In the genomic region with DNA sequence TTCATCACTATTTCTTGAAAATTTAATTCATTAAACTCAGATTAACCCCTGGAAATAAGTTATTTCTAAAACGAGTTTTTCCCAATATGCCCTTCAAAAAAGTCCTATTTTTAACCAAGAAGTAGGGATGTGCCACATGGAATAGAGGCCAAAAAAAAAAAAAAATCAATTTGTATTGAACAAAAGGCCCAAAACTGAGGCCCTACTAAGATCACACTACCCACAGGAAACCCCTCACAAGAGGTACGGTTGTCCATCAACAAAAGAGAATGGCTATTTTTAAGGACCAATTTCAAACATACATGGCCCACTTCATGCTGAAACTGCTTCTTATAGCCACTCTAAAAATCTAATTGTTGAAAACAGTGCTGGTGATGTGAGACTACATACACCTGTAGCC, we compare ENCODE assay signal across 8 cellular contexts. TPM values are rescaled to one million over a fixed set of nuclear protein-coding genes. Genes with fewer than 3 reads are reported as not detected.
DNase-seq lines count a peak whose midpoint lies in the region; ATAC-seq and TF ChIP-seq lines count a peak whose summit lies in the region.

No MANE protein-coding gene starts in this region.

- H3K4me1 Mint-ChIP-seq in CD4-positive, alpha-beta memory T cell: peaks cover 28 to 58% (median 45%) of the 10 kb centered on the region in 4 donors
- peaks cover 40 to 41% of the 10 kb centered on the region in 2 donors for H3K4me1 Mint-ChIP-seq in effector memory CD8-positive, alpha-beta T cell (ENCODE audit: low read depth in 2 of 2)

- H3K27ac ChIP-seq in CD4-positive, alpha-beta memory T cell (ENCODE audit: low read depth, low read length): peak overlapping the region; percentile 81
- H3K27ac ChIP-seq in Panc1 (ENCODE audit: low read length) (peak overlapping the region; percentile 96), prostate gland (peak overlapping the region; percentile 98)

- TF ChIP-seq CTCF in Panc1 (IDR thresholded peaks at IDR 0.05) (no peak), prostate gland (IDR thresholded peaks at IDR 0.05) (no peak), mucosa of descending colon (IDR thresholded peaks at IDR 0.05) (no peak)

- in situ Hi-C loops in Panc1 (cut with HindIII; ENCODE audit: low pct_unique_long_range_greater_than_20kb, low sequenced_read_pairs): no loop called here

- no peak overlapping the region for H3K4me3 ChIP-seq in CD4-positive, alpha-beta memory T cell (ENCODE audit: low read length in 2 of 2)
- H3K4me3 ChIP-seq in Panc1 (ENCODE audit: low read depth in 2 of 2, low read length in 2 of 2) (no peak overlapping the region), prostate gland (no peak overlapping the region), mucosa of descending colon (no peak overlapping the region)

- peaks cover 33 to 53% of the 10 kb centered on the region in 2 donors for H3K36me3 Mint-ChIP-seq in CD4-positive, alpha-beta memory T cell
- H3K36me3 Mint-ChIP-seq in effector memory CD8-positive, alpha-beta T cell (ENCODE audit: insufficient read depth): peaks cover 72% of the 10 kb centered on the region

- POLR2A ChIA-PET in CD4-positive, alpha-beta memory T cell (lab: Charles Lee; ENCODE audit: partially characterized antibody): interaction anchor here (1.4 to 6.2 kb wide), 3 partner anchors 8 to 88 kb away, joined by 4 to 117 read pairs (median 19); partner anchors contain the start of genes ATP5F1B, BAZ2A and NACA
- POLR2A ChIA-PET in Panc1 (lab: Charles Lee): interaction anchor here (0.7 kb wide), 1 partner anchor 168 kb away, joined by 4 read pairs; no protein-coding TSS in a partner anchor

- peak overlapping the region; percentile 52 to 99 (median 94) for H3K27ac Mint-ChIP-seq in CD4-positive, alpha-beta memory T cell
- peak overlapping the region; percentile 92 to 98 for H3K27ac Mint-ChIP-seq in effector memory CD8-positive, alpha-beta T cell

- H3K27me3 Mint-ChIP-seq in CD4-positive, alpha-beta memory T cell: no peaks in the 10 kb centered on the region
- H3K27me3 Mint-ChIP-seq in effector memory CD8-positive, alpha-beta T cell: no peaks in the 10 kb centered on the region

- BruUV-seq in Panc1 (replicated peaks; lab: Mats Ljungman, UMichigan): no TSS peak

- DNase-seq in CD4-positive, alpha-beta memory T cell: no peak
- DNase-seq in Panc1 (ENCODE audit: low read depth, low spot score): no peak
- no peak for DNase-seq in effector memory CD8-positive, alpha-beta T cell
- no peak for DNase-seq in prostate gland (ENCODE audit: low spot score)
- no peak for DNase-seq in 8988T
- no peak for DNase-seq in stimulated activated CD4-positive, alpha-beta T cell treated with anti-CD3 and anti-CD28 coated beads, Interleukin-2, amount 100 ng/mL, for 24 hours
- no peak for DNase-seq in mucosa of descending colon
- DNase-seq in NOMO-1 (lab: John Stamatoyannopoulos, UW; ENCODE audit: unreplicated experiment in 2 of 2): no peak

- no peaks in the 10 kb centered on the region for H3K9me3 Mint-ChIP-seq in CD4-positive, alpha-beta memory T cell
- no peaks in the 10 kb centered on the region for H3K9me3 Mint-ChIP-seq in effector memory CD8-positive, alpha-beta T cell

- WGBS in prostate gland: 67% methylated on average over 2 of the region's 2 CpGs

- H3K27me3 ChIP-seq in CD4-positive, alpha-beta memory T cell (ENCODE audit: insufficient read depth, low read length): no peaks in the 10 kb centered on the region
- H3K27me3 ChIP-seq in Panc1 (ENCODE audit: control insufficient read depth, insufficient read depth, low read length) (no peaks in the 10 kb centered on the region), prostate gland (replicated peaks; ENCODE audit: insufficient read depth) (no peaks in the 10 kb centered on the region)

- TF ChIP-seq POLR2A in prostate gland (IDR thresholded peaks at IDR 0.05): no peak

- H3K4me3 Mint-ChIP-seq in CD4-positive, alpha-beta memory T cell: peak overlapping the region in 1 of 8 donors; percentile 16
- no peak overlapping the region for H3K4me3 Mint-ChIP-seq in effector memory CD8-positive, alpha-beta T cell

- H3K4me1 ChIP-seq in CD4-positive, alpha-beta memory T cell (ENCODE audit: insufficient read depth, low read length): peaks cover 41% of the 10 kb centered on the region
- H3K4me1 ChIP-seq in Panc1 (ENCODE audit: control insufficient read depth, insufficient read depth, low read length) (peaks cover 26% of the 10 kb centered on the region), prostate gland (replicated peaks) (peaks cover 10% of the 10 kb centered on the region), mucosa of descending colon (ENCODE audit: low read depth) (peaks cover 45% of the 10 kb centered on the region)

- intact Hi-C loops in CD4-positive, alpha-beta memory T cell (cut with micrococcal nuclease): loop anchor here (2.0 to 10.0 kb wide), 7 partner anchors 47 to 813 kb away; partner anchors contain the start of genes DNAJC14, NAB2, NACA and PRIM1
- intact Hi-C loops in Panc1 (cut with micrococcal nuclease; ENCODE audit: unreplicated experiment) (no loop called here), prostate gland (cut with DNase I) (loop anchor here (5.0 to 10.0 kb wide), 4 partner anchors 65 to 447 kb away; partner anchors contain the start of genes NAB2, NACA and RBMS2), mucosa of descending colon (cut with DNase I, micrococcal nuclease) (loop anchor here in 1 of 2 donors (10.0 kb wide), 1 partner anchor 113 kb away; the partner anchor contains the start of gene RBMS2)

- no peaks in the 10 kb centered on the region for H3K9me3 ChIP-seq in CD4-positive, alpha-beta memory T cell (ENCODE audit: control insufficient read depth in 1 of 2, low read length in 2 of 2)
- no peaks in the 10 kb centered on the region for H3K9me3 ChIP-seq in Panc1 (ENCODE audit: control insufficient read depth, insufficient read depth, low read depth, low read length)
- H3K9me3 ChIP-seq in prostate gland: no peaks in the 10 kb centered on the region
- H3K9me3 ChIP-seq in mucosa of descending colon: no peaks in the 10 kb centered on the region

- CTCF ChIA-PET in CD4-positive, alpha-beta memory T cell (lab: Charles Lee; ENCODE audit: partially characterized antibody): interaction anchor here (1.6 to 1.9 kb wide), 2 partner anchors 10 to 124 kb away, joined by 4 to 8 read pairs; no protein-coding TSS in a partner anchor
- CTCF ChIA-PET in Panc1 (lab: Charles Lee): interaction anchor here (0.5 kb wide), 1 partner anchor 1344 kb away, joined by 5 read pairs; no protein-coding TSS in a partner anchor

- peaks cover 42% of the 10 kb centered on the region for H3K36me3 ChIP-seq in CD4-positive, alpha-beta memory T cell (ENCODE audit: insufficient read depth, low read length)
- H3K36me3 ChIP-seq in Panc1 (ENCODE audit: control insufficient read depth, insufficient read depth, low read length) (peaks cover 14% of the 10 kb centered on the region), prostate gland (peaks cover 14 to 29% of the 10 kb centered on the region in 2 donors), mucosa of descending colon (ENCODE audit: low read depth) (peaks cover 11% of the 10 kb centered on the region)

- ATAC-seq in Panc1: no peak
- ATAC-seq in effector memory CD8-positive, alpha-beta T cell (replicated peaks): no peak
- ATAC-seq in mucosa of descending colon: no peak

RNA-seq across cellular contexts. Expression of gene BAZ2A, which starts 7.5 kb away (rescaled TPM):
- total RNA-seq in CD4-positive, alpha-beta memory T cell: 100 to 1,000 TPM; 206 to 212 TPM
- 10 to 100 TPM in 1 of 2 donors, 1 to 10 TPM in 1; 3.8 to 36.6 TPM for polyA plus RNA-seq in CD4-positive, alpha-beta memory T cell
- total RNA-seq in Panc1 (2021; ENCODE audit: unreplicated experiment) (131 TPM), prostate gland (100 to 1,000 TPM in 1 of 2 donors, 10 to 100 TPM in 1; 48.7 to 143 TPM), mucosa of descending colon (100 to 1,000 TPM; 109 to 144 (median 110) TPM)
- polyA plus RNA-seq in Panc1 (2012; ENCODE audit: insufficient read length): 77.0 TPM

RNA-seq across cellular contexts. Expression of gene ATP5F1B, which starts 8.2 kb away (rescaled TPM):
- total RNA-seq in CD4-positive, alpha-beta memory T cell: 100 to 1,000 TPM; 243 to 256 TPM
- 1,000 to 10,000 TPM in 1 of 2 donors, 100 to 1,000 TPM in 1; 771 to 1,156 TPM for polyA plus RNA-seq in CD4-positive, alpha-beta memory T cell
- total RNA-seq in Panc1 (2021; ENCODE audit: unreplicated experiment): 999 TPM
- polyA plus RNA-seq in Panc1 (2012; ENCODE audit: insufficient read length): 1,395 TPM
- total RNA-seq in prostate gland: 100 to 1,000 TPM; 372 to 401 TPM
- 1,000 to 10,000 TPM in 2 of 3 donors, 100 to 1,000 TPM in 1; 874 to 1,329 (median 1,265) TPM for total RNA-seq in mucosa of descending colon

RNA-seq across cellular contexts. Expression of gene PTGES3, which starts 50.5 kb away (rescaled TPM):
- 100 to 1,000 TPM; 191 to 195 TPM for total RNA-seq in CD4-positive, alpha-beta memory T cell
- polyA plus RNA-seq in CD4-positive, alpha-beta memory T cell: 100 to 1,000 TPM; 261 to 353 TPM
- 339 TPM for total RNA-seq in Panc1 (2021; ENCODE audit: unreplicated experiment)
- polyA plus RNA-seq in Panc1 (2012; ENCODE audit: insufficient read length): 264 TPM
- total RNA-seq in prostate gland: 100 to 1,000 TPM in 1 of 2 donors, 10 to 100 TPM in 1; 94.6 to 125 TPM
- 100 to 1,000 TPM; 155 to 223 (median 164) TPM for total RNA-seq in mucosa of descending colon
